Comparison of ENCODE assay signal across 1 cellular context in the genomic region with DNA sequence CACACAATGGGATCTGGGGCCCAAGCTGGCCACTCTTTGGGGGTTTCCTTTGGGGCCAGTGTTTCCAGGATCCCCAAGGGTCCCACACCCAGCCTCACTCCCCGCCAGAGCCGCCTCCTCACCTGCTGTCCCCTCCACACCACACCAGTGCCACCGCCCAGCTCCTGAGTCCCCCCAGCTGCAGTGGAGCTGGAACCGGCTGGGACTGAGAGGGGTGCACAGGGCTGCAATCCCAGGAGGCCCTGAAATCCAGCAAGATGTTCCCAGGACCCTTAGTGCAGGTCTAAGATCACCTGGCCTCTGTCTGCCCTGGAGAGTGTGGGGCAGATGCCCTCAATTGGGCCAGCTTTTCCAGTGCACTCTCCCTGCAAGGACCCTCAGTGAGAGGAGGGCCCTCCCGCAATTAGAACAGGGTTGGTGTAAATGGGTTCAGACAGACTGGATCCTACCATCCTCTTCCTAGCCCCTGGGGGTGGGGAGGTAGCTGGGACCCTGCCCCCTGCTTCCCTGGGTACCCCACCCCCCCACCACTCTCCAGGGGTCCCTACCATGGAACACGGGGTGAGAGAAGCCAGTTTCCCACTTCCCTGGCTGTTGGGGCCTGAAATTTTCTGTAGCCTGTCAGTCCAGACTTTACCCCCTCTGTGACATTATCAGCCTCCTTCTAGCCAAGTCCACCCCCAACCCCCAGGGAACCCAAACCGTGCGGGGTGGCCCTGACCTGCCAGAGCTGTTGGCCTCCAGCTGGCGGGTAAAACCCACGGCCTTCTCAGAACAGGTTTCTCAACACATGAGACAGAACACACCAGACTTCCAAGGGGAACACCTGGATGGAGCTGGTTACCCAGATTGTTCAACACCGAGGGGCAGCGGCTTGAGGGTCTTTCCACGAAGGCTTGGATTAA.
TF ChIP-seq lines count a peak whose summit lies in the region.

No MANE protein-coding gene starts in this region.

TF ChIP-seq in H1, 55 proteins besides CTCF, POLR2A, EP300 and RAD21:
- TF ChIP-seq, protein P1, sequence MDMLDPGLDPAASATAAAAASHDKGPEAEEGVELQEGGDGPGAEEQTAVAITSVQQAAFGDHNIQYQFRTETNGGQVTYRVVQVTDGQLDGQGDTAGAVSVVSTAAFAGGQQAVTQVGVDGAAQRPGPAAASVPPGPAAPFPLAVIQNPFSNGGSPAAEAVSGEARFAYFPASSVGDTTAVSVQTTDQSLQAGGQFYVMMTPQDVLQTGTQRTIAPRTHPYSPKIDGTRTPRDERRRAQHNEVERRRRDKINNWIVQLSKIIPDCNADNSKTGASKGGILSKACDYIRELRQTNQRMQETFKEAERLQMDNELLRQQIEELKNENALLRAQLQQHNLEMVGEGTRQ (IDR thresholded peaks at IDR 0.05; ENCODE audit: low read length), result no peak
